Comparison of ENCODE assay signal across 8 cellular contexts in the genomic region with DNA sequence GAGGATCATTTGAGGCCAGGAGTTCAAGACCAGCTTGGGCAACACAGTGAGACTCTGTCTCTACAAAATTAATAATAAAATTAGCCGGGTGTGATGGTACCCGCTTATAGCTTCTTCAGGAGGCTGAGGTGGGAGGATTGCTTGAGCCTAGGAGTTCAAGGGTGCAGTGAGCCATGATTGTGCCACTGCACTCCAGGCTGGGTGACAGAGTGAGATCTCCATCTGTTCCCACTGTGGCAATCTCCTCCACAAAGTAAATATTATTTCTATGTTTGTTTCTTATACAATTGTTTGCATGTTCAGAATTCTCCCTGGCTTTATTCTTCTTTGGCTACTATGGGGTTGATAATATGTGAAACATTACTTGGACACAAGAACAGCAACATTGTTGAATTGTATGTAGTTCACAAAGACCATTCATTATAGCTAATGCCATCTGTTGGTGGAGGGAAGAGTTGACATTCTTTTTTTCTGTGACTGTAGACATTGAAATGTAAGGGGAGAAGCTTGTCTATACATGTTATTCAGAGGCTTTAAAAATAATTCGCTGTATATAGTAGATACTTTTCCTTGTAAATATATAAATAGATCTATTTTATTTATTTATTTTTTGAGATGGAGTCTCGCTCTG. TPM values are rescaled to one million over a fixed set of nuclear protein-coding genes. Genes with fewer than 3 reads are reported as not detected.
DNase-seq lines count a peak whose midpoint lies in the region; ATAC-seq and TF ChIP-seq lines count a peak whose summit lies in the region.

No MANE protein-coding gene starts in this region.

- peaks cover under 1% of the 10 kb centered on the region for H3K4me1 ChIP-seq in prostate gland (replicated peaks)

- no peak overlapping the region for H3K4me3 ChIP-seq in AG04450 (ENCODE audit: low read depth, low read length)
- H3K4me3 ChIP-seq in fibroblast of the aortic adventitia (ENCODE audit: low read depth, low read length): no peak overlapping the region
- H3K4me3 ChIP-seq in prostate gland: no peak overlapping the region

- H3K27ac ChIP-seq in AG04450 (ENCODE audit: low read depth, low read length) (no peak overlapping the region), prostate gland (no peak overlapping the region)

- no peak for TF ChIP-seq POLR2A in prostate gland (IDR thresholded peaks at IDR 0.05)

- intact Hi-C loops in prostate gland (cut with DNase I): loop anchor here (5.0 to 10.0 kb wide), 2 partner anchors 71 to 223 kb away; partner anchors contain the start of genes GALE and PNRC2

- H3K9me3 ChIP-seq in AG04450 (ENCODE audit: control insufficient read depth, insufficient read depth, low read length) (no peaks in the 10 kb centered on the region; the same call in 1 of the 2 replicates), prostate gland (no peaks in the 10 kb centered on the region)

- POLR2A ChIA-PET in AG04450 (lab: Yijun Ruan, JAX): interaction anchor here (0.5 to 1.5 kb wide), 6 partner anchors 9 to 87 kb away, joined by 3 to 7 read pairs (median 4); partner anchors contain the start of genes PNRC2 and SRSF10

- ATAC-seq in HG03135 (IDR thresholded peaks at IDR 0.05; ENCODE audit: unreplicated experiment) (no peak), HG03280 (IDR thresholded peaks at IDR 0.05; ENCODE audit: unreplicated experiment) (no peak)

- H3K36me3 ChIP-seq in prostate gland: no peaks in the 10 kb centered on the region

- in situ Hi-C loops in GM13976 (cut with MboI; ENCODE audit: low sequenced_read_pairs, unreplicated experiment): no loop called here

- DNase-seq in AG04450 (ENCODE audit: low read depth, low spot score) (no peak), GM13976 (ENCODE audit: low spot score) (peak; percentile 62), RPMI7951 (ENCODE audit: low read depth) (peak; percentile 64), fibroblast of the aortic adventitia (ENCODE audit: low read depth) (peak; percentile 83), prostate gland (ENCODE audit: low spot score) (no peak), activated gamma-delta T cell treated with Interleukin-2 at 50 U/mL for 16 hours (no peak)

- 78% methylated on average over 4 of the region's 4 CpGs for WGBS in prostate gland

- TF ChIP-seq CTCF in AG04450 (IDR thresholded peaks at IDR 0.05; ENCODE audit: low read depth, low read length) (peak; percentile 63), GM13976 (IDR thresholded peaks at IDR 0.05; ENCODE audit: borderline replicate concordance, control extremely low read depth, extremely low read depth, insufficient read depth, missing control alignments) (peak; percentile 39), fibroblast of the aortic adventitia (IDR thresholded peaks at IDR 0.05; ENCODE audit: insufficient read depth, low read length) (peak; percentile 69), prostate gland (IDR thresholded peaks at IDR 0.05) (peak in 3 of 4 experiments; percentile 62 to 82 (median 75))

- CTCF ChIA-PET in AG04450 (lab: Charles Lee): interaction anchor here (0.5 to 2.0 kb wide), 17 partner anchors 8 to 477 kb away, joined by 3 to 7 read pairs (median 4); partner anchors contain the start of gene PNRC2

- no peaks in the 10 kb centered on the region for H3K27me3 ChIP-seq in AG04450 (ENCODE audit: control insufficient read depth, insufficient read depth, low read length)
- H3K27me3 ChIP-seq in prostate gland (replicated peaks; ENCODE audit: insufficient read depth): no peaks in the 10 kb centered on the region

RNA-seq across cellular contexts. Expression of gene SRSF10, which starts 47.8 kb away (rescaled TPM):
- polyA plus RNA-seq in AG04450 (2011; rRNA removed): 98.7 and 140 TPM in 2 replicates
- 54.5 and 83.9 TPM in 2 replicates for polyA minus RNA-seq in AG04450 (2011; rRNA and poly(A)+ RNA removed)
- 99.5 and 107 TPM in 2 replicates for total RNA-seq in RPMI7951 (2014; rRNA removed; shearing (Covaris generic))
- total RNA-seq in fibroblast of the aortic adventitia (ENCODE audit: low replicate concordance): 86.4 and 127 TPM in 2 replicates
- 10 to 100 TPM; 94.3 to 94.9 TPM for total RNA-seq in prostate gland

Comparison
In these comparisons a context has a peak if more than half of its experiments do, and no peak if none do; other contexts are left out.
1. DNase-seq: peak in GM13976 (single experiment), RPMI7951 (single experiment) and fibroblast of the aortic adventitia (single experiment); none in AG04450 (single experiment), prostate gland (single experiment) and activated gamma-delta T cell treated with Interleukin-2 at 50 U/mL for 16 hours (single experiment).
2. Peak in every context shown above with its lines, with median percentiles within 50 percentile points of each other: CTCF ChIP-seq.